9 cellular contexts compared by ENCODE assay signal in the genomic region with DNA sequence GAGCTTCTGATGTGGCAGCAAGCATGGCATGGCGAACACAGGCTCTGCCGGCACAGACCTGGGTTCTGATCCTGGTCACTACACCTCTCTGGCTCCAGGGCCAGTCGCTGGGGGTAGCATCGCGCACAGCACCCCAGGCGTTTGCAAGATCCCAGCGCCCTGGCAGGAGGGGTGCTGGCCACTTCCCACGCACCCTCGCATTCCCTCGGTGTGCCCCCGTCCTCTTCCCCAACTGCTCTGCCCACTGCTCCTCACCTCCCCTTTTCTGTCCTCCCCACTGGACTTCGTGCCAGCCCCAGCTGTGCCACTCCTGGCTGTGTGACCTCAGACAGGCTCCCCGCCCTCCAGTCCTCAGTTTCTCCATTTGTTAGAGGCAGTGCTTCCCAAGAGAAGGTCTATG. TPM values are rescaled to one million over a fixed set of nuclear protein-coding genes. Genes with fewer than 3 reads are reported as not detected.
DNase-seq lines count a peak whose midpoint lies in the region; ATAC-seq, FAIRE-seq and TF ChIP-seq lines count a peak whose summit lies in the region.
"Had no signal": no experiment of that assay in that cellular context is flagged by ENCODE, and none has a peak within 500 bp of the region (broad histone marks: within the 10 kb centered on the region; RNA-seq: fewer than 3 reads in every experiment).

No MANE protein-coding gene starts in this region.

- no peak for TF ChIP-seq POLR2A in GM12892 (IDR thresholded peaks at IDR 0.05; ENCODE audit: low read depth, low read length)

- no peak for FAIRE-seq in GM12892 (lab: Jason Lieb, UNC)

- peaks cover 4 to 16% of the 10 kb centered on the region in 2 donors for H3K4me1 Mint-ChIP-seq in effector memory CD8-positive, alpha-beta T cell (ENCODE audit: low read depth in 2 of 2)

- no peaks in the 10 kb centered on the region for H3K27me3 ChIP-seq in HUES6 (ENCODE audit: control insufficient read depth, insufficient read depth, low read length)
- no peaks in the 10 kb centered on the region for H3K27me3 ChIP-seq in neuronal stem cell (ENCODE audit: control insufficient read depth in 3 of 3, insufficient read depth in 3 of 3, low read depth in 1 of 3, low read length in 3 of 3)
- H3K27me3 ChIP-seq: SJSA1 had no signal

- peak overlapping the region; percentile 98 for H2BK15ac ChIP-seq in neuronal stem cell (ENCODE audit: low read length)

- H3K4me3 Mint-ChIP-seq in effector memory CD8-positive, alpha-beta T cell = peak overlapping the region; percentile 18 to 75

- peak overlapping the region; percentile 49 for H3K14ac ChIP-seq in neuronal stem cell (ENCODE audit: low read length)

- H3K9ac ChIP-seq in HUES6 (ENCODE audit: low read length) (peak overlapping the region; percentile 77), neuronal stem cell (ENCODE audit: low read depth, low read length, poor library complexity) (peak overlapping the region; percentile 83)

- peak overlapping the region; percentile 22 for H3K4me2 ChIP-seq in neuronal stem cell (ENCODE audit: insufficient read depth, low read length, poor library complexity, severe bottlenecking)

- H3K23ac ChIP-seq in neuronal stem cell (ENCODE audit: low read depth, low read length, poor library complexity) = peak overlapping the region; percentile 85

- H3K36me3 Mint-ChIP-seq in effector memory CD8-positive, alpha-beta T cell (ENCODE audit: insufficient read depth) = peaks cover 11% of the 10 kb centered on the region

- H2BK12ac ChIP-seq in neuronal stem cell (ENCODE audit: low read length) = peak overlapping the region; percentile 78

- peak overlapping the region; percentile 92 for H2BK120ac ChIP-seq in neuronal stem cell (ENCODE audit: low read depth, low read length)

- no peaks in the 10 kb centered on the region for H3K27me3 Mint-ChIP-seq in effector memory CD8-positive, alpha-beta T cell

- H2BK5ac ChIP-seq in neuronal stem cell (ENCODE audit: low read length) = peak overlapping the region; percentile 96

- no peak for ATAC-seq in effector memory CD8-positive, alpha-beta T cell (replicated peaks)
- no peak for ATAC-seq in GM21381 (IDR thresholded peaks at IDR 0.05; ENCODE audit: unreplicated experiment)
- ATAC-seq in HG02852 (IDR thresholded peaks at IDR 0.05; ENCODE audit: unreplicated experiment) = no peak
- ATAC-seq in HG02588 (IDR thresholded peaks at IDR 0.05; ENCODE audit: unreplicated experiment) = no peak

- peaks cover 35% of the 10 kb centered on the region for H3K36me3 ChIP-seq in HUES6 (ENCODE audit: control insufficient read depth, insufficient read depth, low read length)
- H3K36me3 ChIP-seq in neuronal stem cell (replicated peaks in 1 of 2; ENCODE audit: control insufficient read depth in 2 of 2, insufficient read depth in 2 of 2, low read length in 2 of 2) = peaks cover 30 to 49% of the 10 kb centered on the region in 2 donors

- H3K27ac ChIP-seq in HUES6 (ENCODE audit: low read depth, low read length) (0 out of 2 replicates have a peak overlapping the region, but pooled peaks have one; percentile 86), neuronal stem cell (replicated peaks; ENCODE audit: low read length) (peak overlapping the region; percentile 94)
- H3K27ac ChIP-seq: SJSA1 had no signal

- peak overlapping the region; percentile 97 for H4K8ac ChIP-seq in neuronal stem cell (ENCODE audit: low read depth, low read length)

- peak overlapping the region in 1 of 2 donors; percentile 70 for H3K27ac Mint-ChIP-seq in effector memory CD8-positive, alpha-beta T cell

- peak overlapping the region; percentile 100 for H2AK5ac ChIP-seq in neuronal stem cell (ENCODE audit: low read depth, low read length)

- no peaks in the 10 kb centered on the region for H3K9me3 Mint-ChIP-seq in effector memory CD8-positive, alpha-beta T cell

- DNase-seq in AG09309 (ENCODE audit: low read depth) (no peak), neuronal stem cell (ENCODE audit: low spot score) (no peak), GM12892 (ENCODE audit: insufficient read length) (no peak)
- no peak for DNase-seq in effector memory CD8-positive, alpha-beta T cell

- WGBS in neuronal stem cell (ENCODE audit: extremely low coverage in 2 of 2, insufficient read length in 2 of 2, insufficient replicate concordance in 1 of 2), 2 donors = no CpG with 5 or more reads among the region's 13 CpGs

- peak overlapping the region; percentile 78 for H3K4me3 ChIP-seq in AG09309 (ENCODE audit: control insufficient read depth, low read depth, low read length)
- peak overlapping the region; percentile 73 for H3K4me3 ChIP-seq in HUES6 (ENCODE audit: low read depth, low read length)
- peak overlapping the region in 1 of 2 donors; percentile 33 for H3K4me3 ChIP-seq in neuronal stem cell (ENCODE audit: low read length in 2 of 2)
- H3K4me3 ChIP-seq: SJSA1 had no signal

- H4K91ac ChIP-seq in neuronal stem cell (ENCODE audit: low read depth, low read length, poor library complexity) = peak overlapping the region; percentile 98

- TF ChIP-seq CTCF in AG09309 (IDR thresholded peaks at IDR 0.05; ENCODE audit: control insufficient read depth, insufficient read depth, low read depth, low read length, missing control alignments) = no peak

- peak overlapping the region; percentile 60 for H3K4ac ChIP-seq in neuronal stem cell (ENCODE audit: low read length)

- H3K9me3 ChIP-seq in HUES6 (ENCODE audit: control insufficient read depth, insufficient read depth, low read depth, low read length) (no peaks in the 10 kb centered on the region), neuronal stem cell (replicated peaks in 1 of 2; ENCODE audit: control insufficient read depth in 2 of 2, insufficient read depth in 1 of 2, low read depth in 1 of 2, low read length in 2 of 2) (no peaks in the 10 kb centered on the region)
- H3K9me3 ChIP-seq: SJSA1 had no signal

- H2AFZ ChIP-seq in neuronal stem cell (ENCODE audit: low read length) = peak overlapping the region; percentile 71

- H3K4me1 ChIP-seq in HUES6 (ENCODE audit: control insufficient read depth, insufficient read depth, low read length) = peaks cover 24% of the 10 kb centered on the region
- H3K4me1 ChIP-seq in neuronal stem cell (ENCODE audit: control insufficient read depth in 2 of 2, insufficient read depth in 1 of 2, low read depth in 1 of 2, low read length in 2 of 2) = peaks cover 14 to 16% of the 10 kb centered on the region in 2 donors

- peaks cover 32% of the 10 kb centered on the region for H3K79me1 ChIP-seq in neuronal stem cell (ENCODE audit: low read depth, low read length)

- H3K18ac ChIP-seq in neuronal stem cell (ENCODE audit: low read length) = peak overlapping the region; percentile 89

RNA-seq across cellular contexts. Expression of a gene that starts 2.8 kb away (rescaled TPM):
- polyA plus RNA-seq in neuronal stem cell (2013, experiment 1 of 2) = 231 TPM
- polyA plus RNA-seq in neuronal stem cell (2013, experiment 2 of 2) = 228 TPM
- polyA plus RNA-seq in GM12892 (2012; ENCODE audit: missing spikeins) = 34.1 TPM

RNA-seq across cellular contexts. Expression of a gene that starts 35.6 kb away (rescaled TPM):
- polyA plus RNA-seq in neuronal stem cell (2013, experiment 1 of 2) = 23.8 TPM
- 23.3 TPM for polyA plus RNA-seq in neuronal stem cell (2013, experiment 2 of 2)
- polyA plus RNA-seq in GM12892 (2012; ENCODE audit: missing spikeins) = 18.1 TPM

RNA-seq across cellular contexts. Expression of a gene that starts 35.9 kb away (rescaled TPM):
- 39.9 TPM for polyA plus RNA-seq in neuronal stem cell (2013, experiment 1 of 2)
- 43.8 TPM for polyA plus RNA-seq in neuronal stem cell (2013, experiment 2 of 2)
- 30.1 TPM for polyA plus RNA-seq in GM12892 (2012; ENCODE audit: missing spikeins)
